Comparison of ENCODE assay signal across 11 cellular contexts in the genomic region with DNA sequence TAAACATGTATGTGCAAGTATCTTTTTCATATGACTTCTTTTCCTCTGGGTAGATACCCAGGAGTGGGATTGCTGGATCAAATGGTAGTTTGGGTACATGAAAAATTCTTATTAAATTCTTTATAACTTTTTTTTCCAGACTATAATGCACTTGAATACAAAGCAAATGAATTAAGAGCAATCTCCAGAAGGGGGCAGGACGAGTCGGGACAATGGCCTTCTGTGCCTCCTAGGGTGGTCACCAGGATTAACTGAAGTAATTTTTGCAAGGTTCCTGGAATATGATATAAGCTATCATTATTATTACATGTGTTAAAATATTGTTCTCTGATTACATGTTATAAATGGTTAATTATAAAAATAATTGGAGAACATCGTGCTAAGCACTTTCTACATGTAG.
A peak's percentile ranks its signal among the peaks of the same experiment; 100 is the strongest.
DNase-seq lines count a peak whose midpoint lies in the region; TF ChIP-seq lines count a peak whose summit lies in the region.
"Had no signal": no experiment of that assay in that cellular context is flagged by ENCODE, and none has a peak within 500 bp of the region (broad histone marks: within the 10 kb centered on the region; RNA-seq: fewer than 3 reads in every experiment).

No MANE protein-coding gene starts in this region.

- DNase-seq in GM12864 (ENCODE audit: low read depth), result no peak
- peak; percentile 16 for DNase-seq in NAMALWA (ENCODE audit: low spot score)
- DNase-seq in dermis microvascular lymphatic vessel endothelial cell (ENCODE audit: low read depth in 2 of 2), result peak; percentile 30 to 51
- peak; percentile 3 for DNase-seq in neural crest cell (ENCODE audit: low read depth, low spot score)
- DNase-seq in HPDE6-E6E7 (ENCODE audit: extremely low spot score), result no peak
- DNase-seq in HK-2 (ENCODE audit: unreplicated experiment), result no peak
- no peak for DNase-seq in NCI-H2196 (lab: John Stamatoyannopoulos, UW; ENCODE audit: unreplicated experiment)
- DNase-seq: naive B cell; NCI-H446 treated with DMSO at 0.1 percent for 48 hours; stimulated activated naive CD8-positive, alpha-beta T cell treated with anti-CD3 and anti-CD28 coated beads, Interleukin-15, amount 100 ng/mL, for 72 hours had no signal

- H3K27me3 Mint-ChIP-seq in neural crest cell (ENCODE audit: low read depth), result no peaks in the 10 kb centered on the region
- H3K27me3 Mint-ChIP-seq: naive B cell; stimulated activated naive CD8-positive, alpha-beta T cell treated with anti-CD3 and anti-CD28 coated beads, Interleukin-15, amount 100 ng/mL, for 72 hours had no signal

- no peaks in the 10 kb centered on the region for H3K9me3 Mint-ChIP-seq in neural crest cell
- H3K9me3 Mint-ChIP-seq: naive B cell; T-helper 1 cell treated with Interleukin-12 subunit alpha and Interleukin-12 subunit beta and Interleukin-4 antibody, amounts not matched to agents 30 μg/mL and 1 μg/mL, for 36 hours had no signal

- no peaks in the 10 kb centered on the region for H3K36me3 Mint-ChIP-seq in neural crest cell (ENCODE audit: low read depth)
- H3K36me3 Mint-ChIP-seq: naive B cell had no signal

- no peak overlapping the region for H3K27ac Mint-ChIP-seq in neural crest cell (ENCODE audit: unreplicated experiment)
- H3K27ac Mint-ChIP-seq: naive B cell; stimulated activated naive CD8-positive, alpha-beta T cell treated with anti-CD3 and anti-CD28 coated beads, Interleukin-15, amount 100 ng/mL, for 72 hours; T-helper 1 cell treated with Interleukin-12 subunit alpha and Interleukin-12 subunit beta and Interleukin-4 antibody, amounts not matched to agents 30 μg/mL and 1 μg/mL, for 36 hours had no signal

- no peak overlapping the region for H3K4me3 ChIP-seq in GM12864 (ENCODE audit: low read depth, low read length)

- TF ChIP-seq CTCF in GM12864 (IDR thresholded peaks at IDR 0.05; ENCODE audit: low read depth, low read length, missing control alignments) (peak; percentile 3), neural crest cell (conservative IDR thresholded peaks at IDR 0.05) (peak; percentile 45)

- no peaks in the 10 kb centered on the region for H3K4me1 Mint-ChIP-seq in neural crest cell
- H3K4me1 Mint-ChIP-seq: stimulated activated naive CD8-positive, alpha-beta T cell treated with anti-CD3 and anti-CD28 coated beads, Interleukin-15, amount 100 ng/mL, for 72 hours had no signal

- H3K4me3 Mint-ChIP-seq in neural crest cell, result no peak overlapping the region
- H3K4me3 Mint-ChIP-seq: naive B cell; stimulated activated naive CD8-positive, alpha-beta T cell treated with anti-CD3 and anti-CD28 coated beads, Interleukin-15, amount 100 ng/mL, for 72 hours; T-helper 1 cell treated with Interleukin-12 subunit alpha and Interleukin-12 subunit beta and Interleukin-4 antibody, amounts not matched to agents 30 μg/mL and 1 μg/mL, for 36 hours had no signal

Comparison
In these comparisons a context has a peak if more than half of its experiments do, and no peak if none do; other contexts are left out.
1. DNase-seq: peak in NAMALWA (single experiment), dermis microvascular lymphatic vessel endothelial cell (2 of 2) and neural crest cell (single experiment); none in GM12864 (single experiment), HPDE6-E6E7 (single experiment), HK-2 (single experiment) and NCI-H2196 (single experiment).